In genomic region chr1:147539122-147539575, GRCh38 we compare ENCODE assay signal across 10 cellular contexts. TPM values are rescaled to one million over a fixed set of nuclear protein-coding genes. Genes with fewer than 3 reads are reported as not detected.
DNase-seq lines count a peak whose midpoint lies in the region; ATAC-seq and TF ChIP-seq lines count a peak whose summit lies in the region.
"Had no signal": no experiment of that assay in that cellular context is flagged by ENCODE, and none has a peak within 500 bp of the region (broad histone marks: within the 10 kb centered on the region; RNA-seq: fewer than 3 reads in every experiment).

No MANE protein-coding gene starts in this region.

- peak overlapping the region; percentile 60 to 96 (median 90) for H3K27ac ChIP-seq in heart left ventricle
- peak overlapping the region in 1 of 2 donors; percentile 16 for H3K27ac ChIP-seq in aorta (ENCODE audit: low read depth in 1 of 2, low read length in 2 of 2)

- H3K36me3 ChIP-seq in heart left ventricle (no peaks in the 10 kb centered on the region), aorta (ENCODE audit: control insufficient read depth in 1 of 2, insufficient read depth in 2 of 2, low read length in 1 of 2) (no peaks in the 10 kb centered on the region)

- no peak overlapping the region for H3K4me3 Mint-ChIP-seq in activated naive CD8-positive, alpha-beta T cell treated with anti-CD3 and anti-CD28 coated beads for 36 hours
- H3K4me3 Mint-ChIP-seq in T-helper 17 cell, result no peak overlapping the region
- H3K4me3 Mint-ChIP-seq: dendritic cell treated with granulocyte-macrophage colony-stimulating factor and Interleukin-4, amounts not matched to agents 40 ng/mL and 50 ng/mL, for 4 days had no signal

- H3K4me1 ChIP-seq in heart left ventricle (peaks cover 0 to 68% (median 33%) of the 10 kb centered on the region in 12 donors), aorta (ENCODE audit: control insufficient read depth in 1 of 2, insufficient read depth in 2 of 2, low read length in 2 of 2) (peaks cover 0 to 4% of the 10 kb centered on the region in 2 donors)

- peaks cover 4% of the 10 kb centered on the region for H3K9me3 Mint-ChIP-seq in activated naive CD8-positive, alpha-beta T cell treated with anti-CD3 and anti-CD28 coated beads for 36 hours
- H3K9me3 Mint-ChIP-seq: dendritic cell treated with granulocyte-macrophage colony-stimulating factor and Interleukin-4, amounts not matched to agents 40 ng/mL and 50 ng/mL, for 4 days had no signal

- peaks cover 38% of the 10 kb centered on the region for H3K4me1 Mint-ChIP-seq in activated naive CD8-positive, alpha-beta T cell treated with anti-CD3 and anti-CD28 coated beads for 36 hours
- H3K4me1 Mint-ChIP-seq in T-helper 17 cell, result peaks cover 21% of the 10 kb centered on the region

- no peaks in the 10 kb centered on the region for H3K27me3 Mint-ChIP-seq in activated naive CD8-positive, alpha-beta T cell treated with anti-CD3 and anti-CD28 coated beads for 36 hours
- no peaks in the 10 kb centered on the region for H3K27me3 Mint-ChIP-seq in T-helper 17 cell

- H3K36me3 Mint-ChIP-seq in activated naive CD8-positive, alpha-beta T cell treated with anti-CD3 and anti-CD28 coated beads for 36 hours, result peaks cover 7% of the 10 kb centered on the region
- no peaks in the 10 kb centered on the region for H3K36me3 Mint-ChIP-seq in T-helper 17 cell (ENCODE audit: low read depth)

- H3K27ac Mint-ChIP-seq in activated naive CD8-positive, alpha-beta T cell treated with anti-CD3 and anti-CD28 coated beads for 36 hours, result no peak overlapping the region
- no peak overlapping the region for H3K27ac Mint-ChIP-seq in T-helper 17 cell
- H3K27ac Mint-ChIP-seq: dendritic cell treated with granulocyte-macrophage colony-stimulating factor and Interleukin-4, amounts not matched to agents 40 ng/mL and 50 ng/mL, for 4 days had no signal

- 67 to 73% (median 70%) methylated on average over 4 of the region's 4 CpGs for whole genome bisulfite sequencing in heart left ventricle, 4 donors
- 61 to 62% methylated on average over 4 of the region's 4 CpGs for WGBS in aorta, 2 donors

- H3K27me3 ChIP-seq in heart left ventricle (peaks cover 0 to 3% (median 0%) of the 10 kb centered on the region in 9 donors), aorta (ENCODE audit: control insufficient read depth in 1 of 2, insufficient read depth in 2 of 2, low read length in 1 of 2) (no peaks in the 10 kb centered on the region)

- intact Hi-C loops in heart left ventricle (cut with DNase I) (no loop called here), Right ventricle myocardium inferior (cut with DNase I) (no loop called here), aorta (cut with DNase I) (loop anchor here in 1 of 2 donors (5.0 kb wide), 1 partner anchor 42 kb away; no protein-coding TSS in a partner anchor)

- H3K9me3 ChIP-seq in heart left ventricle, result no peaks in the 10 kb centered on the region
- no peaks in the 10 kb centered on the region for H3K9me3 ChIP-seq in aorta (ENCODE audit: control insufficient read depth, low read length)
- no peaks in the 10 kb centered on the region for H3K9me3 ChIP-seq in T-helper 17 cell (ENCODE audit: control insufficient read depth, low read length, poor library complexity, severe bottlenecking)

- DNase-seq in heart left ventricle (peak in 2 of 5 donors; percentile 18 to 50), Right ventricle myocardium inferior (ENCODE audit: missing footprints) (no peak), kidney tubule cell (ENCODE audit: low spot score) (peak; percentile 95), aorta (no peak), T-helper 17 cell (no peak), GM19238 (ENCODE audit: insufficient read length, low spot score) (no peak)
- DNase-seq in activated naive CD8-positive, alpha-beta T cell treated with anti-CD3 and anti-CD28 coated beads for 36 hours, result peak; percentile 20
- DNase-seq: NCI-H1436 had no signal

- ATAC-seq in heart left ventricle (peak; percentile 30 to 79 (median 62)), Right ventricle myocardium inferior (no peak), aorta (ENCODE audit: low FRiP score) (peak; percentile 50), GM19455 (IDR thresholded peaks at IDR 0.05; ENCODE audit: unreplicated experiment) (no peak), T-helper 17 cell (no peak)

- no peak for TF ChIP-seq CTCF in heart left ventricle (IDR thresholded peaks at IDR 0.05)

- no peak for TF ChIP-seq POLR2A in heart left ventricle (IDR thresholded peaks at IDR 0.05)

- H3K4me3 ChIP-seq in heart left ventricle (no peak overlapping the region), aorta (ENCODE audit: low read length in 2 of 2) (no peak overlapping the region)

RNA-seq across cellular contexts. Expression of gene BCL9, which starts 2.2 kb away (rescaled TPM):
- 10 to 100 TPM in 8 of 9 donors, 1 to 10 TPM in 1; 8.7 to 17.7 (median 14.9) TPM for total RNA-seq in heart left ventricle
- 10 to 100 TPM in 1 of 2 donors, 1 to 10 TPM in 1; 4.4 to 11.1 TPM for polyA plus RNA-seq in heart left ventricle
- total RNA-seq in Right ventricle myocardium inferior, result 8.6 TPM
- total RNA-seq in activated naive CD8-positive, alpha-beta T cell treated with anti-CD3 and anti-CD28 coated beads for 36 hours, result 10 to 100 TPM; 32.2 to 32.8 TPM
- 10 to 100 TPM; 20.5 to 28.9 TPM for total RNA-seq in aorta
- 1 to 10 TPM; 4.6 to 5.1 TPM for polyA plus RNA-seq in aorta
- total RNA-seq in T-helper 17 cell, result 10 to 100 TPM; 12.6 to 14.6 TPM

Comparison
In these comparisons a context has a peak if more than half of its experiments do, and no peak if none do; other contexts are left out.
1. ATAC-seq: peak in heart left ventricle (4 of 4) and aorta (single experiment); none in Right ventricle myocardium inferior (single experiment), GM19455 (single experiment) and T-helper 17 cell (single experiment).
2. DNase-seq: peak in activated naive CD8-positive, alpha-beta T cell treated with anti-CD3 and anti-CD28 coated beads for 36 hours (single experiment) and kidney tubule cell (single experiment); none in Right ventricle myocardium inferior (single experiment), aorta (0 of 2), T-helper 17 cell (0 of 3) and GM19238 (single experiment).